Comparison of ENCODE assay signal across 21 cellular contexts in genomic region chr1:27941671-27942540, GRCh38. TPM values are rescaled to one million over a fixed set of nuclear protein-coding genes. Genes with fewer than 3 reads are reported as not detected.
DNase-seq lines count a peak whose midpoint lies in the region; ATAC-seq and TF ChIP-seq lines count a peak whose summit lies in the region.
"Had no signal": no experiment of that assay in that cellular context is flagged by ENCODE, and none has a peak within 500 bp of the region (broad histone marks: within the 10 kb centered on the region; RNA-seq: fewer than 3 reads in every experiment).

No MANE protein-coding gene starts in this region.

- no peak overlapping the region for H3K4me2 ChIP-seq in mammary epithelial cell (ENCODE audit: insufficient read depth, low read depth, low read length)

- peaks cover 14% of the 10 kb centered on the region for H3K4me1 Mint-ChIP-seq in stimulated activated naive CD8-positive, alpha-beta T cell treated with anti-CD3 and anti-CD28 coated beads, Interleukin-15, amount 100 ng/mL, for 72 hours
- peaks cover 44% of the 10 kb centered on the region for H3K4me1 Mint-ChIP-seq in activated T-helper 1 cell treated with anti-CD3 and anti-CD28 coated beads, Interleukin-12 subunit alpha, Interleukin-12 subunit beta, Interleukin-2, Interleukin-4 antibody, amounts not matched to agents 30 ng/mL and 10 ng/mL and 1 ng/mL, durations not matched to agents 14 hours and 24 hours and 36 hours (ENCODE audit: low read depth)
- peaks cover 5 to 45% (median 23%) of the 10 kb centered on the region in 4 donors for H3K4me1 Mint-ChIP-seq in naive thymus-derived CD8-positive, alpha-beta T cell

- H3K27ac Mint-ChIP-seq in stimulated activated naive CD8-positive, alpha-beta T cell treated with anti-CD3 and anti-CD28 coated beads, Interleukin-15, amount 100 ng/mL, for 72 hours: no peak overlapping the region
- peak overlapping the region; percentile 32 for H3K27ac Mint-ChIP-seq in activated T-helper 1 cell treated with anti-CD3 and anti-CD28 coated beads, Interleukin-12 subunit alpha, Interleukin-12 subunit beta, Interleukin-2, Interleukin-4 antibody, amounts not matched to agents 30 ng/mL and 10 ng/mL and 1 ng/mL, durations not matched to agents 14 hours and 24 hours and 36 hours
- peak overlapping the region; percentile 18 to 93 (median 54) for H3K27ac Mint-ChIP-seq in naive thymus-derived CD8-positive, alpha-beta T cell

- TF ChIP-seq CTCF in mammary epithelial cell (conservative IDR thresholded peaks at IDR 0.05 in 1 of 2, IDR thresholded peaks at IDR 0.05 in 1 of 2; ENCODE audit: extremely low read depth in 1 of 2, insufficient read depth in 1 of 2, low read depth in 1 of 2, low read length in 2 of 2): no peak

- H3K4me1 ChIP-seq in mammary epithelial cell (ENCODE audit: insufficient read depth, low read length): no peaks in the 10 kb centered on the region
- H3K4me1 ChIP-seq: esophagus squamous epithelium, tibial nerve had no signal

- H2AFZ ChIP-seq in mammary epithelial cell (ENCODE audit: low read depth, low read length): no peak overlapping the region

- intact Hi-C loops in activated T-helper 1 cell treated with anti-CD3 and anti-CD28 coated beads, Interleukin-12 subunit alpha, Interleukin-12 subunit beta, Interleukin-2, Interleukin-4 antibody, amounts not matched to agents 30 ng/mL and 10 ng/mL and 1 ng/mL, durations not matched to agents 14 hours and 24 hours and 36 hours (cut with micrococcal nuclease): loop anchor here (5.0 kb wide), 1 partner anchor 265 kb away; no protein-coding TSS in a partner anchor
- intact Hi-C loops in mammary epithelial cell (cut with micrococcal nuclease): no loop called here

- H3K27me3 Mint-ChIP-seq in stimulated activated naive CD8-positive, alpha-beta T cell treated with anti-CD3 and anti-CD28 coated beads, Interleukin-15, amount 100 ng/mL, for 72 hours: no peaks in the 10 kb centered on the region
- H3K27me3 Mint-ChIP-seq in activated T-helper 1 cell treated with anti-CD3 and anti-CD28 coated beads, Interleukin-12 subunit alpha, Interleukin-12 subunit beta, Interleukin-2, Interleukin-4 antibody, amounts not matched to agents 30 ng/mL and 10 ng/mL and 1 ng/mL, durations not matched to agents 14 hours and 24 hours and 36 hours (ENCODE audit: insufficient read depth): no peaks in the 10 kb centered on the region
- H3K27me3 Mint-ChIP-seq in naive thymus-derived CD8-positive, alpha-beta T cell: no peaks in the 10 kb centered on the region

- H4K20me1 ChIP-seq in mammary epithelial cell (ENCODE audit: insufficient read depth, low read length): no peaks in the 10 kb centered on the region

- peak; percentile 11 for ATAC-seq in stimulated activated naive CD8-positive, alpha-beta T cell treated with anti-CD3 and anti-CD28 coated beads, Interleukin-15, Interleukin-2, amounts not matched to agents 100 U/mL and 50 U/mL, for 24 hours
- no peak for ATAC-seq in stimulated activated naive CD8-positive, alpha-beta T cell treated with anti-CD3 and anti-CD28 coated beads, Interleukin-15, amount 100 ng/mL, for 72 hours
- ATAC-seq in naive thymus-derived CD8-positive, alpha-beta T cell: no peak
- ATAC-seq in GM18498 (IDR thresholded peaks at IDR 0.05; ENCODE audit: unreplicated experiment): no peak
- ATAC-seq: activated T-cell treated with anti-CD3 and anti-CD28 coated beads, Interleukin-2, amount 50 U/mL, for 4 hours had no signal

- POLR2A ChIA-PET in naive thymus-derived CD8-positive, alpha-beta T cell (lab: Charles Lee): interaction anchor here (0.6 to 3.0 kb wide), 2 partner anchors 18 to 1439 kb away, joined by 5 to 10 read pairs; partner anchors contain the start of gene XKR8

- H3K4me3 Mint-ChIP-seq in stimulated activated naive CD8-positive, alpha-beta T cell treated with anti-CD3 and anti-CD28 coated beads, Interleukin-15, amount 100 ng/mL, for 72 hours: no peak overlapping the region
- H3K4me3 Mint-ChIP-seq in activated T-helper 1 cell treated with anti-CD3 and anti-CD28 coated beads, Interleukin-12 subunit alpha, Interleukin-12 subunit beta, Interleukin-2, Interleukin-4 antibody, amounts not matched to agents 30 ng/mL and 10 ng/mL and 1 ng/mL, durations not matched to agents 14 hours and 24 hours and 36 hours: no peak overlapping the region
- H3K4me3 Mint-ChIP-seq in naive thymus-derived CD8-positive, alpha-beta T cell: no peak overlapping the region
- H3K4me3 Mint-ChIP-seq: activated T-cell treated with anti-CD3 and anti-CD28 coated beads, Interleukin-2, amount 50 U/mL, for 4 hours had no signal

- no peaks in the 10 kb centered on the region for H3K79me2 ChIP-seq in mammary epithelial cell (ENCODE audit: insufficient read depth, low read length)

- H3K27ac ChIP-seq in mammary epithelial cell (ENCODE audit: insufficient read depth, low read depth, low read length): no peak overlapping the region
- H3K27ac ChIP-seq: cardiac muscle cell, coronary artery, esophagus squamous epithelium, tibial nerve had no signal

- H3K9me3 ChIP-seq in mammary epithelial cell (replicated peaks; ENCODE audit: insufficient read depth, low read length): no peaks in the 10 kb centered on the region
- H3K9me3 ChIP-seq: esophagus squamous epithelium, tibial nerve had no signal

- H3K27me3 ChIP-seq in mammary epithelial cell (ENCODE audit: insufficient read depth, low read length): no peaks in the 10 kb centered on the region
- H3K27me3 ChIP-seq: cardiac muscle cell, esophagus squamous epithelium, tibial nerve had no signal

- H3K9me3 Mint-ChIP-seq in stimulated activated naive CD8-positive, alpha-beta T cell treated with anti-CD3 and anti-CD28 coated beads, Interleukin-15, amount 100 ng/mL, for 72 hours: no peaks in the 10 kb centered on the region
- no peaks in the 10 kb centered on the region for H3K9me3 Mint-ChIP-seq in activated T-helper 1 cell treated with anti-CD3 and anti-CD28 coated beads, Interleukin-12 subunit alpha, Interleukin-12 subunit beta, Interleukin-2, Interleukin-4 antibody, amounts not matched to agents 30 ng/mL and 10 ng/mL and 1 ng/mL, durations not matched to agents 14 hours and 24 hours and 36 hours
- H3K9me3 Mint-ChIP-seq in naive thymus-derived CD8-positive, alpha-beta T cell: no peaks in the 10 kb centered on the region
- H3K9me3 Mint-ChIP-seq: activated T-cell treated with anti-CD3 and anti-CD28 coated beads, Interleukin-2, amount 50 U/mL, for 4 hours had no signal

- dilution Hi-C loops in mammary epithelial cell (cut with HindIII; ENCODE audit: low sequenced_read_pairs): no loop called here

- BruUV-seq in mammary epithelial cell (replicated peaks; lab: Mats Ljungman, UMichigan): no TSS peak

- WGBS in mammary epithelial cell (ENCODE audit: low coverage, missing lambda C conversion rate): 78% methylated on average over 11 of the region's 12 CpGs

- no peaks in the 10 kb centered on the region for H3K36me3 ChIP-seq in mammary epithelial cell (ENCODE audit: insufficient read depth, low read length)
- H3K36me3 ChIP-seq: cardiac muscle cell, esophagus squamous epithelium, tibial nerve had no signal

- no peaks in the 10 kb centered on the region for H3K36me3 Mint-ChIP-seq in activated T-helper 1 cell treated with anti-CD3 and anti-CD28 coated beads, Interleukin-12 subunit alpha, Interleukin-12 subunit beta, Interleukin-2, Interleukin-4 antibody, amounts not matched to agents 30 ng/mL and 10 ng/mL and 1 ng/mL, durations not matched to agents 14 hours and 24 hours and 36 hours (ENCODE audit: low read depth)
- H3K36me3 Mint-ChIP-seq in naive thymus-derived CD8-positive, alpha-beta T cell: no peaks in the 10 kb centered on the region

- CTCF ChIA-PET in mammary epithelial cell (lab: Charles Lee; ENCODE audit: low non-redundant PET): no interaction called here

- DNase-seq in stimulated activated naive CD8-positive, alpha-beta T cell treated with anti-CD3 and anti-CD28 coated beads, Interleukin-15, Interleukin-2, amounts not matched to agents 100 U/mL and 50 U/mL, for 24 hours: no peak
- no peak for DNase-seq in stimulated activated naive CD8-positive, alpha-beta T cell treated with anti-CD3 and anti-CD28 coated beads, Interleukin-15, amount 100 ng/mL, for 72 hours
- DNase-seq in activated T-helper 1 cell treated with anti-CD3 and anti-CD28 coated beads, Interleukin-12 subunit alpha, Interleukin-12 subunit beta, Interleukin-2, Interleukin-4 antibody, amounts not matched to agents 30 ng/mL and 10 ng/mL and 1 ng/mL, durations not matched to agents 14 hours and 24 hours and 36 hours (ENCODE audit: low spot score): no peak
- no peak for DNase-seq in naive thymus-derived CD8-positive, alpha-beta T cell
- DNase-seq in dedifferentiated amniotic fluid mesenchymal stem cell (ENCODE audit: extremely low spot score) (no peak), mammary epithelial cell (no peak)
- DNase-seq: activated CD4-positive, alpha-beta T cell treated with anti-CD3 and anti-CD28 coated beads for 4 hours; activated naive CD4-positive, alpha-beta T cell treated with Interleukin-2 at 50 U/mL for 16 hours; activated T-cell treated with anti-CD3 and anti-CD28 coated beads, Interleukin-2, amount 50 U/mL, for 4 hours; esophagus squamous epithelium; HCEC 1CT; KBM-7; NCI-H1417 treated with DMSO at 0.1 percent for 48 hours; NCI-H446; NCI-H82; stimulated activated CD8-positive, alpha-beta memory T cell treated with anti-CD3 and anti-CD28 coated beads, Interleukin-4, amount 100 ng/mL, for 48 hours had no signal

- H3K9ac ChIP-seq in mammary epithelial cell (ENCODE audit: insufficient read depth, low read length): no peak overlapping the region

- no peak overlapping the region for H3K4me3 ChIP-seq in mammary epithelial cell (replicated peaks in 1 of 3; ENCODE audit: insufficient read depth in 1 of 3, low read depth in 2 of 3, low read length in 3 of 3)
- H3K4me3 ChIP-seq: cardiac muscle cell, coronary artery, esophagus squamous epithelium, tibial nerve had no signal

- in situ Hi-C loops in mammary epithelial cell (cut with MboI; ENCODE audit: low sequenced_read_pairs in 2 of 2): no loop called here

RNA-seq across cellular contexts. Expression of gene SMPDL3B, which starts 7.1 kb away (rescaled TPM):
- 0.29 and 0.60 TPM in 2 replicates for total RNA-seq in activated T-helper 1 cell treated with anti-CD3 and anti-CD28 coated beads, Interleukin-12 subunit alpha, Interleukin-12 subunit beta, Interleukin-2, Interleukin-4 antibody, amounts not matched to agents 30 ng/mL and 10 ng/mL and 1 ng/mL, durations not matched to agents 14 hours and 24 hours and 36 hours
- not detected for total RNA-seq in naive thymus-derived CD8-positive, alpha-beta T cell
- polyA plus RNA-seq in naive thymus-derived CD8-positive, alpha-beta T cell: under 1 TPM in 1 of 3 donors, not detected in 2; 0.16 TPM
- total RNA-seq in mammary epithelial cell: 10 to 100 TPM in 1 of 2 donors, 1 to 10 TPM in 1; 3.6 to 10.8 TPM
- 13.9 TPM for polyA plus RNA-seq in mammary epithelial cell
- polyA minus RNA-seq in mammary epithelial cell: 3.0 TPM
- total RNA-seq: tibial nerve had no signal

RNA-seq across cellular contexts. Expression of gene XKR8, which starts 17.9 kb away (rescaled TPM):
- 5.7 and 5.8 TPM in 2 replicates for total RNA-seq in activated T-helper 1 cell treated with anti-CD3 and anti-CD28 coated beads, Interleukin-12 subunit alpha, Interleukin-12 subunit beta, Interleukin-2, Interleukin-4 antibody, amounts not matched to agents 30 ng/mL and 10 ng/mL and 1 ng/mL, durations not matched to agents 14 hours and 24 hours and 36 hours
- total RNA-seq in naive thymus-derived CD8-positive, alpha-beta T cell: 1 to 10 TPM; 8.3 to 8.8 TPM
- polyA plus RNA-seq in naive thymus-derived CD8-positive, alpha-beta T cell: 10 to 100 TPM in 2 of 3 donors, 1 to 10 TPM in 1; 7.2 to 14.4 (median 13.2) TPM
- 1 to 10 TPM; 4.3 to 4.5 TPM for total RNA-seq in mammary epithelial cell
- 5.1 TPM for polyA plus RNA-seq in mammary epithelial cell
- polyA minus RNA-seq in mammary epithelial cell: 2.6 TPM
- total RNA-seq: SK-MEL-5 had no signal

RNA-seq across cellular contexts. Expression of gene RPA2, which starts 27.5 kb away (rescaled TPM):
- total RNA-seq in activated T-helper 1 cell treated with anti-CD3 and anti-CD28 coated beads, Interleukin-12 subunit alpha, Interleukin-12 subunit beta, Interleukin-2, Interleukin-4 antibody, amounts not matched to agents 30 ng/mL and 10 ng/mL and 1 ng/mL, durations not matched to agents 14 hours and 24 hours and 36 hours: 96.0 and 96.5 TPM in 2 replicates
- 10 to 100 TPM; 66.6 to 78.6 TPM for total RNA-seq in naive thymus-derived CD8-positive, alpha-beta T cell
- polyA plus RNA-seq in naive thymus-derived CD8-positive, alpha-beta T cell: 100 to 1,000 TPM; 213 to 229 (median 215) TPM
- total RNA-seq in mammary epithelial cell: 10 to 100 TPM; 27.7 to 30.8 TPM
- 39.7 TPM for polyA plus RNA-seq in mammary epithelial cell
- polyA minus RNA-seq in mammary epithelial cell: 6.7 TPM

Comparison
In these comparisons a context has a peak if more than half of its experiments do, and no peak if none do; other contexts are left out.
1. H3K27ac Mint-ChIP-seq: peak in activated T-helper 1 cell treated with anti-CD3 and anti-CD28 coated beads, Interleukin-12 subunit alpha, Interleukin-12 subunit beta, Interleukin-2, Interleukin-4 antibody, amounts not matched to agents 30 ng/mL and 10 ng/mL and 1 ng/mL, durations not matched to agents 14 hours and 24 hours and 36 hours (single experiment) and naive thymus-derived CD8-positive, alpha-beta T cell (10 of 10); none in stimulated activated naive CD8-positive, alpha-beta T cell treated with anti-CD3 and anti-CD28 coated beads, Interleukin-15, amount 100 ng/mL, for 72 hours (0 of 2).